Comparison of ENCODE assay signal across 1 cellular context in the genomic region with DNA sequence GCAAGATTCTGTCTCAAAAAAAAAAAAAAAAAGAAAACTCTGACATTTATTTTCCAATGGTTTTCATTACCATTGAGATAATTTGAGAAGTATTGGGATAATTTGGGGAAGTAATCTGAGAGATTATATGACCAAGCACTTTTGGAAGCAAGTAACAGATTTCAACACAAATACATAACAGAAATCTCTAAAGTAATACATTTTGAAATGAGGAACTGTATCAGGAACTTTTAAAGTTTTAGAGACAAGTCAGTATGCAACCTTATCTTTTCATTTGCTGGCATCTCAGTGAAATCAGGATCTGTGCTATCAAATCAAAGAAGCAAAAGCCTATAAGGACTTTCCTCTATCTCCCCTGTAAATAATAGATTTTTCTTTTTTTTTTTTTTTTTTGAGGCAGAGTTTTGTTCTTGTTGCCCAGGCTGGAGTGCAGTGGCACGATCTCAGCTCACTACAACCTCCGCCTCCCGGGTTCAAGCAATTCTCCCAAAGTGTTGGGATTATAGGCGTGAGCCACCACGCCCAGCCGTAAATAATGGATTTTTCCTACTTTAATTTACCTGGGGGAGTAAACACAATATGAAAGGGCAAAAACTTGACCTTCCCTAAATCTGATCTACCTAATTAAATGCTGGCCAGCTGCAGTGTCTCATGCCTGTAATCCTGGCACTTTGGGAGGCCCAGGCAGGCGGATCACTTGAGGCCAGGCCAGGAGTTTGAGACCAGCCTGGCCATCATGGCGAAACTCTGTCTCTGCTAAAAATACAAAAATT.
TF ChIP-seq lines count a peak whose summit lies in the region.

No MANE protein-coding gene starts in this region.

TF ChIP-seq in K562, 482 proteins besides CTCF, POLR2A, EP300 and RAD21:
- TF ChIP-seq RFX7 (CRISPR knock-in tag; IDR thresholded peaks at IDR 0.05) (no peak), ZNF77 (CRISPR knock-in tag; IDR thresholded peaks at IDR 0.05) (no peak), PKNOX1 (IDR thresholded peaks at IDR 0.05) (no peak), C11orf30 (IDR thresholded peaks at IDR 0.05; ENCODE audit: low read depth) (peak; percentile 25; the same call in 1 of the 2 replicates)
